Comparison of ENCODE assay signal across 1 cellular context in genomic region chr13:28575200-28575599, GRCh38.
TF ChIP-seq lines count a peak whose summit lies in the region.

No MANE protein-coding gene starts in this region.

TF ChIP-seq in K562, 482 proteins besides CTCF, POLR2A, EP300 and RAD21 (continued from another document and continues in another):
- TF ChIP-seq REST (CRISPR knock-in tag; IDR thresholded peaks at IDR 0.05; ENCODE audit: low read depth), result no peak
- TF ChIP-seq GATAD2B (IDR thresholded peaks at IDR 0.05; ENCODE audit: borderline replicate concordance), result 0 out of 2 replicates have a peak, but pooled peaks have one; percentile 8
- TF ChIP-seq, protein P1, sequence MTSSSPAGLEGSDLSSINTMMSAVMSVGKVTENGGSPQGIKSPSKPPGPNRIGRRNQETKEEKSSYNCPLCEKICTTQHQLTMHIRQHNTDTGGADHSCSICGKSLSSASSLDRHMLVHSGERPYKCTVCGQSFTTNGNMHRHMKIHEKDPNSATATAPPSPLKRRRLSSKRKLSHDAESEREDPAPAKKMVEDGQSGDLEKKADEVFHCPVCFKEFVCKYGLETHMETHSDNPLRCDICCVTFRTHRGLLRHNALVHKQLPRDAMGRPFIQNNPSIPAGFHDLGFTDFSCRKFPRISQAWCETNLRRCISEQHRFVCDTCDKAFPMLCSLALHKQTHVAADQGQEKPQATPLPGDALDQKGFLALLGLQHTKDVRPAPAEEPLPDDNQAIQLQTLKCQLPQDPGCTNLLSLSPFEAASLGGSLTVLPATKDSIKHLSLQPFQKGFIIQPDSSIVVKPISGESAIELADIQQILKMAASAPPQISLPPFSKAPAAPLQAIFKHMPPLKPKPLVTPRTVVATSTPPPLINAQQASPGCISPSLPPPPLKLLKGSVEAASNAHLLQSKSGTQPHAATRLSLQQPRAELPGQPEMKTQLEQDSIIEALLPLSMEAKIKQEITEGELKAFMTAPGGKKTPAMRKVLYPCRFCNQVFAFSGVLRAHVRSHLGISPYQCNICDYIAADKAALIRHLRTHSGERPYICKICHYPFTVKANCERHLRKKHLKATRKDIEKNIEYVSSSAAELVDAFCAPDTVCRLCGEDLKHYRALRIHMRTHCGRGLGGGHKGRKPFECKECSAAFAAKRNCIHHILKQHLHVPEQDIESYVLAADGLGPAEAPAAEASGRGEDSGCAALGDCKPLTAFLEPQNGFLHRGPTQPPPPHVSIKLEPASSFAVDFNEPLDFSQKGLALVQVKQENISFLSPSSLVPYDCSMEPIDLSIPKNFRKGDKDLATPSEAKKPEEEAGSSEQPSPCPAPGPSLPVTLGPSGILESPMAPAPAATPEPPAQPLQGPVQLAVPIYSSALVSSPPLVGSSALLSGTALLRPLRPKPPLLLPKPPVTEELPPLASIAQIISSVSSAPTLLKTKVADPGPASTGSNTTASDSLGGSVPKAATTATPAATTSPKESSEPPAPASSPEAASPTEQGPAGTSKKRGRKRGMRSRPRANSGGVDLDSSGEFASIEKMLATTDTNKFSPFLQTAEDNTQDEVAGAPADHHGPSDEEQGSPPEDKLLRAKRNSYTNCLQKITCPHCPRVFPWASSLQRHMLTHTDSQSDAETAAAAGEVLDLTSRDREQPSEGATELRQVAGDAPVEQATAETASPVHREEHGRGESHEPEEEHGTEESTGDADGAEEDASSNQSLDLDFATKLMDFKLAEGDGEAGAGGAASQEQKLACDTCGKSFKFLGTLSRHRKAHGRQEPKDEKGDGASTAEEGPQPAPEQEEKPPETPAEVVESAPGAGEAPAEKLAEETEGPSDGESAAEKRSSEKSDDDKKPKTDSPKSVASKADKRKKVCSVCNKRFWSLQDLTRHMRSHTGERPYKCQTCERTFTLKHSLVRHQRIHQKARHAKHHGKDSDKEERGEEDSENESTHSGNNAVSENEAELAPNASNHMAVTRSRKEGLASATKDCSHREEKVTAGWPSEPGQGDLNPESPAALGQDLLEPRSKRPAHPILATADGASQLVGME (CRISPR knock-in tag; IDR thresholded peaks at IDR 0.05), result no peak
- TF ChIP-seq MAX (CRISPR knock-in tag; IDR thresholded peaks at IDR 0.05), result no peak
- 0 out of 2 replicates have a peak, but pooled peaks have one; percentile 24 for TF ChIP-seq SMARCA4 (IDR thresholded peaks at IDR 0.05)
- no peak for TF ChIP-seq NR2C2 (CRISPR knock-in tag; IDR thresholded peaks at IDR 0.05)
- TF ChIP-seq NR2C2 (tag; IDR thresholded peaks at IDR 0.05), result peak; percentile 34; the same call in 1 of the 2 replicates
- TF ChIP-seq DPF2 (IDR thresholded peaks at IDR 0.05), result peak; percentile 57; the same call in 1 of the 2 replicates
- TF ChIP-seq, protein P2, sequence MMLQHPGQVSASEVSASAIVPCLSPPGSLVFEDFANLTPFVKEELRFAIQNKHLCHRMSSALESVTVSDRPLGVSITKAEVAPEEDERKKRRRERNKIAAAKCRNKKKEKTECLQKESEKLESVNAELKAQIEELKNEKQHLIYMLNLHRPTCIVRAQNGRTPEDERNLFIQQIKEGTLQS (IDR thresholded peaks at IDR 0.05), result no peak
- TF ChIP-seq, protein P2 (CRISPR knock-in tag; conservative IDR thresholded peaks at IDR 0.05), result no peak
- 0 out of 2 replicates have a peak, but pooled peaks have one; percentile 11 for TF ChIP-seq ETS1 (conservative IDR thresholded peaks at IDR 0.05; ENCODE audit: control insufficient read depth, low read depth, low read length)
- TF ChIP-seq CAMTA2 (CRISPR knock-in tag; conservative IDR thresholded peaks at IDR 0.05), result no peak
- no peak for TF ChIP-seq TRIM28 (IDR thresholded peaks at IDR 0.05)
- TF ChIP-seq POLR2H (tag; IDR thresholded peaks at IDR 0.05; ENCODE audit: low read depth), result no peak
- no peak for TF ChIP-seq STAT5B (CRISPR knock-in tag; IDR thresholded peaks at IDR 0.05)
- TF ChIP-seq, protein P3, sequence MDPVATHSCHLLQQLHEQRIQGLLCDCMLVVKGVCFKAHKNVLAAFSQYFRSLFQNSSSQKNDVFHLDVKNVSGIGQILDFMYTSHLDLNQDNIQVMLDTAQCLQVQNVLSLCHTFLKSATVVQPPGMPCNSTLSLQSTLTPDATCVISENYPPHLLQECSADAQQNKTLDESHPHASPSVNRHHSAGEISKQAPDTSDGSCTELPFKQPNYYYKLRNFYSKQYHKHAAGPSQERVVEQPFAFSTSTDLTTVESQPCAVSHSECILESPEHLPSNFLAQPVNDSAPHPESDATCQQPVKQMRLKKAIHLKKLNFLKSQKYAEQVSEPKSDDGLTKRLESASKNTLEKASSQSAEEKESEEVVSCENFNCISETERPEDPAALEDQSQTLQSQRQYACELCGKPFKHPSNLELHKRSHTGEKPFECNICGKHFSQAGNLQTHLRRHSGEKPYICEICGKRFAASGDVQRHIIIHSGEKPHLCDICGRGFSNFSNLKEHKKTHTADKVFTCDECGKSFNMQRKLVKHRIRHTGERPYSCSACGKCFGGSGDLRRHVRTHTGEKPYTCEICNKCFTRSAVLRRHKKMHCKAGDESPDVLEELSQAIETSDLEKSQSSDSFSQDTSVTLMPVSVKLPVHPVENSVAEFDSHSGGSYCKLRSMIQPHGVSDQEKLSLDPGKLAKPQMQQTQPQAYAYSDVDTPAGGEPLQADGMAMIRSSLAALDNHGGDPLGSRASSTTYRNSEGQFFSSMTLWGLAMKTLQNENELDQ (CRISPR knock-in tag; IDR thresholded peaks at IDR 0.05; ENCODE audit: borderline replicate concordance), result no peak
- TF ChIP-seq, protein P4, sequence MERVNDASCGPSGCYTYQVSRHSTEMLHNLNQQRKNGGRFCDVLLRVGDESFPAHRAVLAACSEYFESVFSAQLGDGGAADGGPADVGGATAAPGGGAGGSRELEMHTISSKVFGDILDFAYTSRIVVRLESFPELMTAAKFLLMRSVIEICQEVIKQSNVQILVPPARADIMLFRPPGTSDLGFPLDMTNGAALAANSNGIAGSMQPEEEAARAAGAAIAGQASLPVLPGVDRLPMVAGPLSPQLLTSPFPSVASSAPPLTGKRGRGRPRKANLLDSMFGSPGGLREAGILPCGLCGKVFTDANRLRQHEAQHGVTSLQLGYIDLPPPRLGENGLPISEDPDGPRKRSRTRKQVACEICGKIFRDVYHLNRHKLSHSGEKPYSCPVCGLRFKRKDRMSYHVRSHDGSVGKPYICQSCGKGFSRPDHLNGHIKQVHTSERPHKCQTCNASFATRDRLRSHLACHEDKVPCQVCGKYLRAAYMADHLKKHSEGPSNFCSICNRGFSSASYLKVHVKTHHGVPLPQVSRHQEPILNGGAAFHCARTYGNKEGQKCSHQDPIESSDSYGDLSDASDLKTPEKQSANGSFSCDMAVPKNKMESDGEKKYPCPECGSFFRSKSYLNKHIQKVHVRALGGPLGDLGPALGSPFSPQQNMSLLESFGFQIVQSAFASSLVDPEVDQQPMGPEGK (CRISPR knock-in tag; IDR thresholded peaks at IDR 0.05; ENCODE audit: borderline replicate concordance), result no peak
- TF ChIP-seq RBM34 (IDR thresholded peaks at IDR 0.05; ENCODE audit: borderline replicate concordance, insufficient read depth, low read length), result no peak
- TF ChIP-seq, protein P5, sequence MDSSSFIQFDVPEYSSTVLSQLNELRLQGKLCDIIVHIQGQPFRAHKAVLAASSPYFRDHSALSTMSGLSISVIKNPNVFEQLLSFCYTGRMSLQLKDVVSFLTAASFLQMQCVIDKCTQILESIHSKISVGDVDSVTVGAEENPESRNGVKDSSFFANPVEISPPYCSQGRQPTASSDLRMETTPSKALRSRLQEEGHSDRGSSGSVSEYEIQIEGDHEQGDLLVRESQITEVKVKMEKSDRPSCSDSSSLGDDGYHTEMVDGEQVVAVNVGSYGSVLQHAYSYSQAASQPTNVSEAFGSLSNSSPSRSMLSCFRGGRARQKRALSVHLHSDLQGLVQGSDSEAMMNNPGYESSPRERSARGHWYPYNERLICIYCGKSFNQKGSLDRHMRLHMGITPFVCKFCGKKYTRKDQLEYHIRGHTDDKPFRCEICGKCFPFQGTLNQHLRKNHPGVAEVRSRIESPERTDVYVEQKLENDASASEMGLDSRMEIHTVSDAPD (CRISPR knock-in tag; IDR thresholded peaks at IDR 0.05), result no peak
- no peak for TF ChIP-seq TOE1 (IDR thresholded peaks at IDR 0.05; ENCODE audit: borderline replicate concordance)
- no peak for TF ChIP-seq TOE1 (CRISPR knock-in tag; IDR thresholded peaks at IDR 0.05; ENCODE audit: borderline replicate concordance, low read depth)
- TF ChIP-seq BCL6 (CRISPR knock-in tag; IDR thresholded peaks at IDR 0.05), result no peak
- TF ChIP-seq BCLAF1 (IDR thresholded peaks at IDR 0.05; ENCODE audit: borderline replicate concordance in 1 of 2, control insufficient read depth in 1 of 2, low read depth in 2 of 2, low read length in 1 of 2), result no peak
- TF ChIP-seq SP1 (CRISPR knock-in tag; IDR thresholded peaks at IDR 0.05), result no peak
- TF ChIP-seq, protein P6, sequence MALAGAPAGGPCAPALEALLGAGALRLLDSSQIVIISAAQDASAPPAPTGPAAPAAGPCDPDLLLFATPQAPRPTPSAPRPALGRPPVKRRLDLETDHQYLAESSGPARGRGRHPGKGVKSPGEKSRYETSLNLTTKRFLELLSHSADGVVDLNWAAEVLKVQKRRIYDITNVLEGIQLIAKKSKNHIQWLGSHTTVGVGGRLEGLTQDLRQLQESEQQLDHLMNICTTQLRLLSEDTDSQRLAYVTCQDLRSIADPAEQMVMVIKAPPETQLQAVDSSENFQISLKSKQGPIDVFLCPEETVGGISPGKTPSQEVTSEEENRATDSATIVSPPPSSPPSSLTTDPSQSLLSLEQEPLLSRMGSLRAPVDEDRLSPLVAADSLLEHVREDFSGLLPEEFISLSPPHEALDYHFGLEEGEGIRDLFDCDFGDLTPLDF (CRISPR knock-in tag; IDR thresholded peaks at IDR 0.05), result no peak
- TF ChIP-seq, protein P7, sequence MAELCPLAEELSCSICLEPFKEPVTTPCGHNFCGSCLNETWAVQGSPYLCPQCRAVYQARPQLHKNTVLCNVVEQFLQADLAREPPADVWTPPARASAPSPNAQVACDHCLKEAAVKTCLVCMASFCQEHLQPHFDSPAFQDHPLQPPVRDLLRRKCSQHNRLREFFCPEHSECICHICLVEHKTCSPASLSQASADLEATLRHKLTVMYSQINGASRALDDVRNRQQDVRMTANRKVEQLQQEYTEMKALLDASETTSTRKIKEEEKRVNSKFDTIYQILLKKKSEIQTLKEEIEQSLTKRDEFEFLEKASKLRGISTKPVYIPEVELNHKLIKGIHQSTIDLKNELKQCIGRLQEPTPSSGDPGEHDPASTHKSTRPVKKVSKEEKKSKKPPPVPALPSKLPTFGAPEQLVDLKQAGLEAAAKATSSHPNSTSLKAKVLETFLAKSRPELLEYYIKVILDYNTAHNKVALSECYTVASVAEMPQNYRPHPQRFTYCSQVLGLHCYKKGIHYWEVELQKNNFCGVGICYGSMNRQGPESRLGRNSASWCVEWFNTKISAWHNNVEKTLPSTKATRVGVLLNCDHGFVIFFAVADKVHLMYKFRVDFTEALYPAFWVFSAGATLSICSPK (IDR thresholded peaks at IDR 0.05; ENCODE audit: borderline replicate concordance), result no peak
- no peak for TF ChIP-seq RFX1 (IDR thresholded peaks at IDR 0.05)
- TF ChIP-seq TAF7 (tag; IDR thresholded peaks at IDR 0.05), result no peak
- TF ChIP-seq CTBP1 (IDR thresholded peaks at IDR 0.05; ENCODE audit: borderline replicate concordance), result no peak
- no peak; a peak in 1 of 4 replicates for TF ChIP-seq SRF (CRISPR knock-in tag; IDR thresholded peaks at IDR 0.05)
- TF ChIP-seq ZEB2 (IDR thresholded peaks at IDR 0.05), result no peak
